In the genomic region with DNA sequence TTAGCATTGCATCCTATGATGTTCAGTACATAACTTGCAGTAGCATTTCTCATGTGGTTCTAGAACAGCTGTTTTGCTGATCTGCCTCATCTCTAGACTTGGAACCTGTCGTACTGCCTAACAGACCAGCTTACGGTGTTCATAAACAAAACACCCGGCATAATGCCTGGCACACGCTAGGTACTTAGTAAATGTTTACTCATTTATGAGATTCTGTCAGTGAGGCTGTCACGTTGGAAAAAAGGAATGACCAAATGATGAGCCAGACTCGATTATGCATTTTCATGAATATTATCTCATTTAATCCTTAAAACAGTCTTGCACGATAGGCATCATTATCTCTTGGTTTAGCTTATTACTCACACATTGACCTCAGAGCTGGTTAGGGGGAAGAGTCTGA, we compare ENCODE assay signal across 1 cellular context.
TF ChIP-seq lines count a peak whose summit lies in the region.

No MANE protein-coding gene starts in this region.

TF ChIP-seq in HEK293, 187 proteins besides CTCF, POLR2A, EP300 and RAD21 (continued from another document):
- TF ChIP-seq, protein P1, sequence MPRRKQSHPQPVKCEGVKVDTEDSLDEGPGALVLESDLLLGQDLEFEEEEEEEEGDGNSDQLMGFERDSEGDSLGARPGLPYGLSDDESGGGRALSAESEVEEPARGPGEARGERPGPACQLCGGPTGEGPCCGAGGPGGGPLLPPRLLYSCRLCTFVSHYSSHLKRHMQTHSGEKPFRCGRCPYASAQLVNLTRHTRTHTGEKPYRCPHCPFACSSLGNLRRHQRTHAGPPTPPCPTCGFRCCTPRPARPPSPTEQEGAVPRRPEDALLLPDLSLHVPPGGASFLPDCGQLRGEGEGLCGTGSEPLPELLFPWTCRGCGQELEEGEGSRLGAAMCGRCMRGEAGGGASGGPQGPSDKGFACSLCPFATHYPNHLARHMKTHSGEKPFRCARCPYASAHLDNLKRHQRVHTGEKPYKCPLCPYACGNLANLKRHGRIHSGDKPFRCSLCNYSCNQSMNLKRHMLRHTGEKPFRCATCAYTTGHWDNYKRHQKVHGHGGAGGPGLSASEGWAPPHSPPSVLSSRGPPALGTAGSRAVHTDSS (tag by site-specific recombination; IDR thresholded peaks at IDR 0.05) = no peak
- TF ChIP-seq KLF8 (tag by site-specific recombination; IDR thresholded peaks at IDR 0.05) (peak; percentile 26; the same call in 1 of the 2 replicates), ZNF292 (tag by site-specific recombination; IDR thresholded peaks at IDR 0.05; ENCODE audit: borderline replicate concordance, low read depth) (no peak), ZNF423 (tag by site-specific recombination; IDR thresholded peaks at IDR 0.05) (no peak), ZNF600 (tag by site-specific recombination; IDR thresholded peaks at IDR 0.05) (peak; percentile 52; the same call in 1 of the 2 replicates), KLF9 (tag by site-specific recombination; IDR thresholded peaks at IDR 0.05; ENCODE audit: low read depth) (no peak), ZNF629 (tag by site-specific recombination; IDR thresholded peaks at IDR 0.05) (peak; percentile 58), ZBTB17 (tag by site-specific recombination; IDR thresholded peaks at IDR 0.05) (peak; percentile 53; the same call in 1 of the 2 replicates), OSR2 (tag by site-specific recombination; IDR thresholded peaks at IDR 0.05) (peak; percentile 63), ZNF184 (tag by site-specific recombination; IDR thresholded peaks at IDR 0.05) (0 out of 2 replicates have a peak, but pooled peaks have one; percentile 15), GLI2 (tag by site-specific recombination; IDR thresholded peaks at IDR 0.05; ENCODE audit: borderline replicate concordance, low read depth) (0 out of 2 replicates have a peak, but pooled peaks have one; percentile 9), ZNF664 (tag by site-specific recombination; IDR thresholded peaks at IDR 0.05) (peak; percentile 99)
- TF ChIP-seq, protein P2, sequence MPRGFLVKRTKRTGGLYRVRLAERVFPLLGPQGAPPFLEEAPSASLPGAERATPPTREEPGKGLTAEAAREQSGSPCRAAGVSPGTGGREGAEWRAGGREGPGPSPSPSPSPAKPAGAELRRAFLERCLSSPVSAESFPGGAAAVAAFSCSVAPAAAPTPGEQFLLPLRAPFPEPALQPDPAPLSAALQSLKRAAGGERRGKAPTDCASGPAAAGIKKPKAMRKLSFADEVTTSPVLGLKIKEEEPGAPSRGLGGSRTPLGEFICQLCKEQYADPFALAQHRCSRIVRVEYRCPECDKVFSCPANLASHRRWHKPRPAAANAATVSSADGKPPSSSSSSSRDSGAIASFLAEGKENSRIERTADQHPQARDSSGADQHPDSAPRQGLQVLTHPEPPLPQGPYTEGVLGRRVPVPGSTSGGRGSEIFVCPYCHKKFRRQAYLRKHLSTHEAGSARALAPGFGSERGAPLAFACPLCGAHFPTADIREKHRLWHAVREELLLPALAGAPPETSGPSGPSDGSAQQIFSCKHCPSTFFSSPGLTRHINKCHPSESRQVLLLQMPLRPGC (tag by site-specific recombination; IDR thresholded peaks at IDR 0.05) = 0 out of 2 replicates have a peak, but pooled peaks have one; percentile 32
- TF ChIP-seq, protein P3, sequence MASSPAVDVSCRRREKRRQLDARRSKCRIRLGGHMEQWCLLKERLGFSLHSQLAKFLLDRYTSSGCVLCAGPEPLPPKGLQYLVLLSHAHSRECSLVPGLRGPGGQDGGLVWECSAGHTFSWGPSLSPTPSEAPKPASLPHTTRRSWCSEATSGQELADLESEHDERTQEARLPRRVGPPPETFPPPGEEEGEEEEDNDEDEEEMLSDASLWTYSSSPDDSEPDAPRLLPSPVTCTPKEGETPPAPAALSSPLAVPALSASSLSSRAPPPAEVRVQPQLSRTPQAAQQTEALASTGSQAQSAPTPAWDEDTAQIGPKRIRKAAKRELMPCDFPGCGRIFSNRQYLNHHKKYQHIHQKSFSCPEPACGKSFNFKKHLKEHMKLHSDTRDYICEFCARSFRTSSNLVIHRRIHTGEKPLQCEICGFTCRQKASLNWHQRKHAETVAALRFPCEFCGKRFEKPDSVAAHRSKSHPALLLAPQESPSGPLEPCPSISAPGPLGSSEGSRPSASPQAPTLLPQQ (tag by site-specific recombination; IDR thresholded peaks at IDR 0.05) = peak; percentile 66
- TF ChIP-seq, protein P4, sequence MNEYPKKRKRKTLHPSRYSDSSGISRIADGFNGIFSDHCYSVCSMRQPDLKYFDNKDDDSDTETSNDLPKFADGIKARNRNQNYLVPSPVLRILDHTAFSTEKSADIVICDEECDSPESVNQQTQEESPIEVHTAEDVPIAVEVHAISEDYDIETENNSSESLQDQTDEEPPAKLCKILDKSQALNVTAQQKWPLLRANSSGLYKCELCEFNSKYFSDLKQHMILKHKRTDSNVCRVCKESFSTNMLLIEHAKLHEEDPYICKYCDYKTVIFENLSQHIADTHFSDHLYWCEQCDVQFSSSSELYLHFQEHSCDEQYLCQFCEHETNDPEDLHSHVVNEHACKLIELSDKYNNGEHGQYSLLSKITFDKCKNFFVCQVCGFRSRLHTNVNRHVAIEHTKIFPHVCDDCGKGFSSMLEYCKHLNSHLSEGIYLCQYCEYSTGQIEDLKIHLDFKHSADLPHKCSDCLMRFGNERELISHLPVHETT (tag by site-specific recombination; IDR thresholded peaks at IDR 0.05) = peak; percentile 24; the same call in 1 of the 2 replicates
TF ChIP-seq in HEK293: peak in this region for 13.
